9 cellular contexts compared by ENCODE assay signal in the genomic region with DNA sequence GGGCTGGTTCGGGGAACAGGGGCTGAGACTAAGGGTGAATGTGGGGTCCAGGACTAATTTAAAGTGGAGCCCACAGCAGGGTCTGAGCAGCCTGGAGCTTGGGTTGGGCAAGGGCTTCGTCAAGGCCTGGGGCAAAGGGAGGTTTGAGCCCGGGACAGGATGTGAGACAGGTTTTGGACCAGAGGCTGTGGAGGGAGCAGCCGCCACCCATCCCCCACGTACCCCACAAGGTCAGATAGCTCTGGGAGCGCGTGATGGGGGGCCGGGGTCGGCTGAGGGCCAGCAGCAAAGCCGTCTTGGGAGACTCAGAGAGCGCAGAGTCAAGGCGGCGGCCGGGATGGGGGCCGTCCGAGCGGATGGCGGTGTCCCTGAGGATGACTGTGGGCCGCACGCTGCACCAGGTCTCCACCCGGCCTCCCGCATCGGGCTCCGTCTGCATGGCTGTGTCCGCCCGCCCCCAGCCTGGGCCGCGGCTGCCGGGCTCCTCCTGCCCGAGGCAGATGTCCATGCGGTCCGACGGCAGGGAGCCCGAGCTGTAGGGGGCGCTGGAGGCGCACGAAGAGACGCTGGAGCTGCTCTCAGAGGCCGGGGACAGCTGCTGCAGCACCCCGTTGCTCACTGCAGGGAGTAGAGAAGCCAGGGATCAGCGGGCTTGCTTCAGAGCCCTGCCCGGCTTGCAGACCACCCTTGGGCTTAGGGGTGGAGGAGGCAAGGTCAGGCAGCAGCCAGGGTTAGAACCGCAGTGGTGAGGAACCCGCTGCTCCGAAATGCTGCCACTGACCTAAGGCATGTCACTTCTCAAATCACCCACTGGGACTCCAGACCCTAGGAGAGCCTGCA. TPM values are rescaled to one million over a fixed set of nuclear protein-coding genes. Genes with fewer than 3 reads are reported as not detected.
DNase-seq lines count a peak whose midpoint lies in the region; ATAC-seq and TF ChIP-seq lines count a peak whose summit lies in the region.
"Had no signal": no experiment of that assay in that cellular context is flagged by ENCODE, and none has a peak within 500 bp of the region (broad histone marks: within the 10 kb centered on the region; RNA-seq: fewer than 3 reads in every experiment).

No MANE protein-coding gene starts in this region.

- TF ChIP-seq CTCF in gastroesophageal sphincter (IDR thresholded peaks at IDR 0.05) (peak in 3 of 4 experiments; percentile 46 to 75 (median 65)), type B pancreatic cell (conservative IDR thresholded peaks at IDR 0.05) (peak; percentile 84)

- no peaks in the 10 kb centered on the region for H3K36me3 ChIP-seq in HUES48 (ENCODE audit: control insufficient read depth, insufficient read depth, low read length)
- H3K36me3 ChIP-seq in gastroesophageal sphincter = no peaks in the 10 kb centered on the region

- peaks cover 36% of the 10 kb centered on the region for H3K27me3 Mint-ChIP-seq in type B pancreatic cell

- H3K4me3 Mint-ChIP-seq in type B pancreatic cell = peak overlapping the region; percentile 44
- H3K4me3 Mint-ChIP-seq: activated naive CD4-positive, alpha-beta T cell treated with anti-CD3 and anti-CD28 coated beads, Interleukin-2, amount 50 U/mL, for 24 hours had no signal

- DNase-seq in DMS 273 treated with DMSO at 0.1 percent for 48 hours (lab: John Stamatoyannopoulos, UW) (peak; percentile 28), SHP77 treated with DMSO at 0.1 percent for 48 hours (lab: John Stamatoyannopoulos, UW) (peak; percentile 30), activated gamma-delta T cell treated with Interleukin-2 at 50 U/mL for 16 hours (peak; percentile 71), occipital lobe (lab: John Stamatoyannopoulos, UW) (peak; percentile 18), type B pancreatic cell (ENCODE audit: extremely low spot score, unreplicated experiment) (peak; percentile 89)

- peak overlapping the region; percentile 56 for H3K27ac Mint-ChIP-seq in type B pancreatic cell
- H3K27ac Mint-ChIP-seq: activated naive CD4-positive, alpha-beta T cell treated with anti-CD3 and anti-CD28 coated beads, Interleukin-2, amount 50 U/mL, for 24 hours had no signal

- no peak overlapping the region for H3K27ac ChIP-seq in HUES48 (ENCODE audit: low read depth, low read length)
- no peak overlapping the region for H3K27ac ChIP-seq in gastroesophageal sphincter

- TF ChIP-seq POLR2A in gastroesophageal sphincter (IDR thresholded peaks at IDR 0.05) = no peak

- ATAC-seq in gastroesophageal sphincter (peak; percentile 81), HG03342 (IDR thresholded peaks at IDR 0.05; ENCODE audit: unreplicated experiment) (no peak)

- no peaks in the 10 kb centered on the region for H3K9me3 Mint-ChIP-seq in type B pancreatic cell
- H3K9me3 Mint-ChIP-seq: activated naive CD4-positive, alpha-beta T cell treated with anti-CD3 and anti-CD28 coated beads, Interleukin-2, amount 50 U/mL, for 24 hours had no signal

- H3K27me3 ChIP-seq in HUES48 (ENCODE audit: control insufficient read depth, insufficient read depth, low read length) = peaks cover 53% of the 10 kb centered on the region
- H3K27me3 ChIP-seq in gastroesophageal sphincter = peaks cover 52% of the 10 kb centered on the region

- H3K4me3 ChIP-seq in HUES48 (ENCODE audit: low read depth, low read length) (peak overlapping the region; percentile 52), gastroesophageal sphincter (no peak overlapping the region)

- WGBS in gastroesophageal sphincter (ENCODE audit: low coverage in 1 of 2), 2 donors = 20 to 66% methylated on average over 3 of the region's 45 CpGs

- H3K4me1 ChIP-seq in HUES48 (ENCODE audit: control insufficient read depth, insufficient read depth, low read length) (0 out of 2 replicates have a peak, but pooled peaks cover 5% of the 10 kb centered on the region), gastroesophageal sphincter (peaks cover 0 to 26% (median 4%) of the 10 kb centered on the region in 3 donors)

- no peaks in the 10 kb centered on the region for H3K9me3 ChIP-seq in HUES48 (ENCODE audit: control insufficient read depth, insufficient read depth, low read length)
- H3K9me3 ChIP-seq in gastroesophageal sphincter = no peaks in the 10 kb centered on the region

- no peak for TF ChIP-seq EP300 in gastroesophageal sphincter (IDR thresholded peaks at IDR 0.05)

- peaks cover 33% of the 10 kb centered on the region for H3K4me1 Mint-ChIP-seq in type B pancreatic cell (ENCODE audit: unreplicated experiment)

- H3K9ac ChIP-seq in HUES48 (ENCODE audit: low read depth, low read length) = no peak overlapping the region

- H3K36me3 Mint-ChIP-seq in type B pancreatic cell = no peaks in the 10 kb centered on the region
- H3K36me3 Mint-ChIP-seq: activated naive CD4-positive, alpha-beta T cell treated with anti-CD3 and anti-CD28 coated beads, Interleukin-2, amount 50 U/mL, for 24 hours had no signal

RNA-seq across cellular contexts. Expression of a gene that starts 12.1 kb away (rescaled TPM):
- total RNA-seq in gastroesophageal sphincter (under 1 TPM in 3 of 4 donors, not detected in 1; 0.31 to 0.54 (median 0.39) TPM), occipital lobe (4.5 TPM), type B pancreatic cell (ENCODE audit: low replicate concordance) (1.4 and 2.0 TPM in 2 replicates)

RNA-seq across cellular contexts. Expression of a gene that starts 12.2 kb away (rescaled TPM):
- total RNA-seq in gastroesophageal sphincter (10 to 100 TPM; 47.5 to 84.2 (median 66.0) TPM), occipital lobe (44.0 TPM), type B pancreatic cell (ENCODE audit: low replicate concordance) (15.3 and 25.7 TPM in 2 replicates)

RNA-seq across cellular contexts. Expression of a gene that starts 19.2 kb away (rescaled TPM):
- total RNA-seq in gastroesophageal sphincter (100 to 1,000 TPM; 134 to 181 (median 141) TPM), occipital lobe (15.4 TPM), type B pancreatic cell (ENCODE audit: low replicate concordance) (50.2 and 86.6 TPM in 2 replicates)

RNA-seq across cellular contexts. Expression of a gene that starts 31.5 kb away (rescaled TPM):
- total RNA-seq in gastroesophageal sphincter = 10 to 100 TPM in 1 of 4 donors, 1 to 10 TPM in 3; 8.3 to 10.8 (median 8.9) TPM
- total RNA-seq in occipital lobe = 4.7 TPM
- total RNA-seq in type B pancreatic cell (ENCODE audit: low replicate concordance) = 11.3 and 19.2 TPM in 2 replicates

RNA-seq across cellular contexts. Expression of a gene that starts 31.5 kb away (rescaled TPM):
- 10 to 100 TPM; 58.0 to 93.8 (median 80.7) TPM for total RNA-seq in gastroesophageal sphincter
- 37.9 TPM for total RNA-seq in occipital lobe
- 69.7 and 74.2 TPM in 2 replicates for total RNA-seq in type B pancreatic cell (ENCODE audit: low replicate concordance)

Comparison
In these comparisons a context has a peak if more than half of its experiments do, and no peak if none do; other contexts are left out.
1. DNase-seq: peak in every context shown above with its lines; median percentile 89 in type B pancreatic cell; 71 in activated gamma-delta T cell treated with Interleukin-2 at 50 U/mL for 16 hours; 30 in SHP77 treated with DMSO at 0.1 percent for 48 hours; 28 in DMS 273 treated with DMSO at 0.1 percent for 48 hours; 18 in occipital lobe.